1 cellular context compared by ENCODE assay signal in the genomic region with DNA sequence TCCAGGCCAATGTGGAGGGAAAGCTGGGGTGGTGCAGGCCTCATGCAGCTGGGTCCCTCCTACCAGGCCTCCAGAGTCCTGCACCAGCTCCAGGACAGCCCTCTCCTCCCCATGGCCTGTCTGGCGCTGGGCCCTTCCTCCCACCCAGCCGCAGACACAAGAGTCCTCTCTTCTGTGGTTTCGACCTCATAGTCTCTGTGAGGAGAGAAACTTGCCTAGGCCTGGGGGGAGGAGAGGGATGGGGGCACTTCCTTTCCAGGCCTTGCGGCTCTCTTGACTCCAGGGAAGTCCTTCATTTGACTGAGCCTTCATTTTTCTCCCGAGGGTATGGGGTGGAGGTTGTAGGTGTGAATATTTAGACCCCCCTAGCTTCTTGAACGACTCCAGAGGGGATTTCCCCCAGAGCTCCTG.
TF ChIP-seq lines count a peak whose summit lies in the region.

No MANE protein-coding gene starts in this region.

TF ChIP-seq in K562, 482 proteins besides CTCF, POLR2A, EP300 and RAD21:
- no peak for TF ChIP-seq RUNX1 (IDR thresholded peaks at IDR 0.05; ENCODE audit: low read depth)
TF ChIP-seq in K562: peak in this region for 0.
